In the genomic region with DNA sequence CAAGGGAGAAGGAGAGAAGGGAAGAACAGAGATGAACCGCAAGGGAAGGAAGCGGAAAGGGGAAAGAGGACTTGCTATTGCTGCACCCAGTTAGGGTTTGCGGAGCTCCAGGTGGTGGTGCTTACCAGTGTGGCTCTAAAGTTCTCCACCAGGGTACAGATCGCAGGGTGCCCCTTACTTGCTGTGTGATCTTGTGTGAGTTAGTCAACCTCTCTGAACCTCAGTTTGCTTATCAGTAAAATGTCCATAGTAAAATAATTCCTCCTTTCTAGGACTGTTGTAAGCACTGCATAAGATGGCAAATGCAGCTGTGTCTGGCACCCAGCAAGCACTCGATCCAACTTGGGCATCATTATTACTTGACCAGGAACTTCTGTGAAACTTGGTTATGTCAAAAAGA, we compare ENCODE assay signal across 26 cellular contexts.
"Had no signal": no experiment of that assay in that cellular context is flagged by ENCODE, and none has a peak within 500 bp of the region (broad histone marks: within the 10 kb centered on the region; RNA-seq: fewer than 3 reads in every experiment).

No MANE protein-coding gene starts in this region.

- H3K27me3 ChIP-seq: adrenal gland, ascending aorta, brain microvascular endothelial cell, transverse colon had no signal

- H3K36me3 Mint-ChIP-seq: activated naive CD8-positive, alpha-beta T cell; memory B cell had no signal

- H3K4me1 Mint-ChIP-seq: activated B cell treated with CpG ODN at 0.5 μM for 24 hours; activated CD4-positive, alpha-beta T cell treated with anti-CD3 and anti-CD28 coated beads for 36 hours; central memory CD8-positive, alpha-beta T cell; memory B cell; stimulated activated naive CD8-positive, alpha-beta T cell treated with anti-CD3 and anti-CD28 coated beads, Interleukin-15, amount 100 ng/mL, for 72 hours had no signal

- H3K9me3 Mint-ChIP-seq: activated B cell treated with CpG ODN at 0.5 μM for 24 hours; activated T-cell treated with anti-CD3 and anti-CD28 coated beads, Interleukin-2, amount 50 U/mL, for 4 hours; activated T-helper 2 cell treated with anti-CD3 and anti-CD28 coated beads, Interferon-gamma antibody, Interleukin-2, Interleukin-4, amounts not matched to agents 10 μg/mL and 5 μg/mL and 100 μg/mL, durations not matched to agents 14 hours and 24 hours and 36 hours; central memory CD8-positive, alpha-beta T cell; memory B cell; neural crest cell; stimulated activated naive CD8-positive, alpha-beta T cell treated with anti-CD3 and anti-CD28 coated beads, Interleukin-15, amount 100 ng/mL, for 72 hours; T-helper 1 cell treated with Interleukin-12 subunit alpha and Interleukin-12 subunit beta and Interleukin-4 antibody, amounts not matched to agents 30 μg/mL and 1 μg/mL, for 36 hours had no signal

- H3K4me3 Mint-ChIP-seq: activated B cell treated with CpG ODN at 0.5 μM for 24 hours; activated CD4-positive, alpha-beta T cell treated with anti-CD3 and anti-CD28 coated beads for 36 hours; activated naive CD8-positive, alpha-beta T cell; activated T-cell treated with anti-CD3 and anti-CD28 coated beads, Interleukin-2, amount 50 U/mL, for 4 hours; central memory CD8-positive, alpha-beta T cell; memory B cell; neural crest cell; stimulated activated naive CD8-positive, alpha-beta T cell treated with anti-CD3 and anti-CD28 coated beads, Interleukin-15, amount 100 ng/mL, for 72 hours; T-helper 1 cell treated with Interleukin-12 subunit alpha and Interleukin-12 subunit beta and Interleukin-4 antibody, amounts not matched to agents 30 μg/mL and 1 μg/mL, for 36 hours had no signal

- H3K27ac ChIP-seq: brain microvascular endothelial cell, foreskin keratinocyte, left lung, transverse colon had no signal

- H3K4me1 ChIP-seq: left lung had no signal

- H3K4me3 ChIP-seq: adrenal gland, ascending aorta, left lung, mucosa of descending colon, transverse colon had no signal

- ATAC-seq: activated CD4-positive, alpha-beta T cell treated with anti-CD3 and anti-CD28 coated beads for 36 hours; activated T-cell treated with anti-CD3 and anti-CD28 coated beads, Interleukin-2, amount 50 U/mL, for 4 hours; foreskin keratinocyte; left lung; stimulated activated naive CD8-positive, alpha-beta T cell treated with anti-CD3 and anti-CD28 coated beads, Interleukin-15, amount 100 ng/mL, for 72 hours had no signal

- H3K27ac Mint-ChIP-seq: activated B cell treated with CpG ODN at 0.5 μM for 24 hours; activated CD4-positive, alpha-beta T cell treated with anti-CD3 and anti-CD28 coated beads for 36 hours; activated naive CD8-positive, alpha-beta T cell; activated T-helper 2 cell treated with anti-CD3 and anti-CD28 coated beads, Interferon-gamma antibody, Interleukin-2, Interleukin-4, amounts not matched to agents 10 μg/mL and 5 μg/mL and 100 μg/mL, durations not matched to agents 14 hours and 24 hours and 36 hours; memory B cell; T-helper 1 cell treated with Interleukin-12 subunit alpha and Interleukin-12 subunit beta and Interleukin-4 antibody, amounts not matched to agents 30 μg/mL and 1 μg/mL, for 36 hours had no signal

- H3K36me3 ChIP-seq: adrenal gland, ascending aorta, brain microvascular endothelial cell, left lung, transverse colon had no signal

- H3K9me3 ChIP-seq: adrenal gland, ascending aorta, left lung, mucosa of descending colon, transverse colon had no signal

- DNase-seq: activated B cell treated with CpG ODN at 0.5 μM for 24 hours; activated CD4-positive, alpha-beta T cell treated with anti-CD3 and anti-CD28 coated beads for 36 hours; activated CD4-positive, alpha-beta T cell treated with anti-CD3 and anti-CD28 coated beads, Interleukin-2, amount 50 U/mL, for 48 hours; activated CD8-positive, alpha-beta memory T cell treated with anti-CD3 and anti-CD28 coated beads, Interleukin-2, amount 50 U/mL, for 48 hours; activated naive CD4-positive, alpha-beta T cell; activated T-cell treated with anti-CD3 and anti-CD28 coated beads, Interleukin-2, amount 50 U/mL, for 4 hours; brain microvascular endothelial cell; effector memory CD4-positive, alpha-beta T cell; foreskin keratinocyte; hippocampal formation; left lung; occipital lobe; retina; stimulated activated CD4-positive, alpha-beta T cell treated with anti-CD3 and anti-CD28 coated beads, Interleukin-12 subunit alpha, Interleukin-12 subunit beta, amount 100 ng/mL, for 4 hours; stimulated activated naive CD8-positive, alpha-beta T cell treated with anti-CD3 and anti-CD28 coated beads, Interleukin-15, amount 100 ng/mL, for 72 hours; T1000 had no signal
